ENCODE assay signal across 19 cellular contexts in the genomic region with DNA sequence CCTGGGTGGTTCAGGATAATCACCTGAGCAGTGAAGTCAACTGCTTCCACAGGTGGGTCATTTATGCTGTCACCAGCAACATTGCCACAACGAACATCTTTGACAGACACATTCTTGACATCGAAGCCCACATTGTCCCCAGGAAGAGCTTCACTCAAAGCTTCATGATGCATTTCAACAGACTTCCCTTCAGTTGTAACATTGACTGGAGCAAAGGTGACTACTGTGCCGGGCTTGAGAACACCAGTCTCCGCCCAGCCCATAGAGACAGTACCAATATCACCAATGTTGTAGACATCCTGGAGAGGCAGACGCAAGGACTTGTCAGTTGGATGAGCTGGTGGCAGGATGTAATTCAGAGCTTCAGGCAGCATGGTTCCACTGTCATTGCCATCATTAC.
DNase-seq lines count a peak whose midpoint lies in the region; ATAC-seq, FAIRE-seq and TF ChIP-seq lines count a peak whose summit lies in the region.
"Had no signal": no experiment of that assay in that cellular context is flagged by ENCODE, and none has a peak within 500 bp of the region (broad histone marks: within the 10 kb centered on the region; RNA-seq: fewer than 3 reads in every experiment).

No MANE protein-coding gene starts in this region.

- no peaks in the 10 kb centered on the region for H3K27me3 ChIP-seq in Loucy (ENCODE audit: insufficient read depth, low read length, poor library complexity, severe bottlenecking)
- peaks cover 0 to 7% of the 10 kb centered on the region in 2 experiments; a peak in 3 of 5 replicates for H3K27me3 ChIP-seq in HepG2 (ENCODE audit: control insufficient read depth in 1 of 2, insufficient read depth in 2 of 2, low read length in 2 of 2)
- no peaks in the 10 kb centered on the region for H3K27me3 ChIP-seq in transverse colon
- H3K27me3 ChIP-seq: Peyer's patch had no signal

- CTCF ChIA-PET in activated CD8-positive, alpha-beta memory T cell treated with anti-CD3 and anti-CD28 coated beads, Interleukin-2, amount 10 ng/mL, durations not matched to agents 7 days and 5 days (lab: Charles Lee) = interaction anchor here (1.5 to 2.9 kb wide), 2 partner anchors 61 to 302 kb away, joined by 4 to 8 read pairs; no protein-coding TSS in a partner anchor
- CTCF ChIA-PET in HepG2 (lab: Yijun Ruan, JAX; ENCODE audit: low intra/inter-chr PET ratio, low total read pairs) = no interaction called here

- no TSS peak for BruUV-seq in HepG2 (replicated peaks; lab: Mats Ljungman, UMichigan)

- 25% methylated on average over 3 of the region's 5 CpGs for WGBS in HepG2 (ENCODE audit: low lambda C conversion rate)
- 60 to 83% methylated on average over 3 to 5 of the region's 5 CpGs for WGBS in transverse colon (ENCODE audit: low coverage in 1 of 2), 2 donors

- H3K79me2 ChIP-seq in Loucy (ENCODE audit: insufficient read depth, low read length) = no peaks in the 10 kb centered on the region
- H3K79me2 ChIP-seq in HepG2 (ENCODE audit: insufficient read depth, low read length) = no peaks in the 10 kb centered on the region

- in situ Hi-C loops in HepG2 (cut with HindIII; ENCODE audit: extremely low pct_ligation_motif_present, low pct_unique_long_range_greater_than_20kb) = no loop called here
- in situ Hi-C loops in transverse colon (cut with MboI; ENCODE audit: low pct_ligation_motif_present in 1 of 4, low pct_unique_long_range_greater_than_20kb in 1 of 4, low sequenced_read_pairs in 3 of 4) = no loop called here

- H3K27me3 Mint-ChIP-seq in activated CD8-positive, alpha-beta memory T cell treated with anti-CD3 and anti-CD28 coated beads, Interleukin-2, amount 10 ng/mL, durations not matched to agents 7 days and 5 days = peaks cover 6% of the 10 kb centered on the region

- TF ChIP-seq CTCF in Loucy (conservative IDR thresholded peaks at IDR 0.05; ENCODE audit: low read length) (no peak), HepG2 (CRISPR knock-in tag; IDR thresholded peaks at IDR 0.05) (no peak), transverse colon (IDR thresholded peaks at IDR 0.05) (no peak)

- DNase-seq in activated CD8-positive, alpha-beta memory T cell treated with anti-CD3 and anti-CD28 coated beads, Interleukin-2, amount 10 ng/mL, durations not matched to agents 7 days and 5 days = peak; percentile 14
- no peak for DNase-seq in activated CD8-positive, alpha-beta memory T cell treated with anti-CD3 and anti-CD28 coated beads, Interleukin-2, amount 50 U/mL, for 48 hours
- DNase-seq in HepG2 (ENCODE audit: low spot score) (no peak), transverse colon (no peak)
- no peak for DNase-seq in stimulated activated effector memory CD8-positive, alpha-beta T cell treated with anti-CD3 and anti-CD28 coated beads, Interleukin-12 subunit alpha, Interleukin-12 subunit beta, amount 100 ng/mL, for 72 hours (ENCODE audit: low spot score in 2 of 2)
- DNase-seq: GF-D8, Kasumi-1, NCI-H1417, NCI-H2029, NCI-H510A treated with DMSO at 0.1 percent for 48 hours, Peyer's patch, SHP77 had no signal

- POLR2A ChIA-PET in HepG2 (lab: Yijun Ruan, JAX) = interaction anchor here (0.9 to 1.2 kb wide), 2 partner anchors 13 to 23 kb away, joined by 4 read pairs; no protein-coding TSS in a partner anchor

- peaks cover 4% of the 10 kb centered on the region for H3K9me3 Mint-ChIP-seq in activated CD8-positive, alpha-beta memory T cell treated with anti-CD3 and anti-CD28 coated beads, Interleukin-2, amount 10 ng/mL, durations not matched to agents 7 days and 5 days (ENCODE audit: low read depth)
- peaks cover 5% of the 10 kb centered on the region for H3K9me3 Mint-ChIP-seq in stimulated activated effector memory CD8-positive, alpha-beta T cell treated with anti-CD3 and anti-CD28 coated beads, Interleukin-12 subunit alpha, Interleukin-12 subunit beta, amount 100 ng/mL, for 72 hours

- H3K4me1 ChIP-seq in Loucy (ENCODE audit: insufficient read depth, low read length, poor library complexity, severe bottlenecking) (peaks cover 13% of the 10 kb centered on the region), HepG2 (ENCODE audit: insufficient read depth, low read length) (peaks cover 36% of the 10 kb centered on the region), transverse colon (peaks cover 0 to 11% (median 7%) of the 10 kb centered on the region in 4 donors)

- H3K27ac Mint-ChIP-seq in activated CD8-positive, alpha-beta memory T cell treated with anti-CD3 and anti-CD28 coated beads, Interleukin-2, amount 10 ng/mL, durations not matched to agents 7 days and 5 days = no peak overlapping the region
- peak overlapping the region; percentile 90 for H3K27ac Mint-ChIP-seq in stimulated activated effector memory CD8-positive, alpha-beta T cell treated with anti-CD3 and anti-CD28 coated beads, Interleukin-12 subunit alpha, Interleukin-12 subunit beta, amount 100 ng/mL, for 72 hours

- no peak for TF ChIP-seq EP300 in HepG2 (IDR thresholded peaks at IDR 0.05; ENCODE audit: low read depth in 2 of 2, low read length in 2 of 2)
- TF ChIP-seq EP300 in HepG2 (CRISPR knock-in tag; IDR thresholded peaks at IDR 0.05; ENCODE audit: borderline replicate concordance) = no peak
- TF ChIP-seq EP300 in transverse colon (IDR thresholded peaks at IDR 0.05; ENCODE audit: low read depth) = no peak

- no peaks in the 10 kb centered on the region for H3K36me3 ChIP-seq in Loucy (ENCODE audit: insufficient read depth, low read length)
- H3K36me3 ChIP-seq in HepG2 (replicated peaks in 1 of 2; ENCODE audit: control insufficient read depth in 1 of 2, insufficient read depth in 2 of 2, low read length in 2 of 2) = no peaks in the 10 kb centered on the region
- no peaks in the 10 kb centered on the region for H3K36me3 ChIP-seq in transverse colon
- H3K36me3 ChIP-seq: Peyer's patch had no signal

- no peak overlapping the region for H3K4me3 Mint-ChIP-seq in activated CD8-positive, alpha-beta memory T cell treated with anti-CD3 and anti-CD28 coated beads, Interleukin-2, amount 10 ng/mL, durations not matched to agents 7 days and 5 days
- H3K4me3 Mint-ChIP-seq in stimulated activated effector memory CD8-positive, alpha-beta T cell treated with anti-CD3 and anti-CD28 coated beads, Interleukin-12 subunit alpha, Interleukin-12 subunit beta, amount 100 ng/mL, for 72 hours = no peak overlapping the region

- no peaks in the 10 kb centered on the region for H3K9me2 ChIP-seq in Loucy (replicated peaks; ENCODE audit: low read depth, low read length)

- H3K27ac ChIP-seq in HepG2 (ENCODE audit: extremely low read length, insufficient read depth, low read length) (no peak overlapping the region), transverse colon (no peak overlapping the region)
- H3K27ac ChIP-seq: GM23248, Peyer's patch had no signal

- H4K20me1 ChIP-seq in Loucy (ENCODE audit: insufficient read depth, low read length, poor library complexity, severe bottlenecking) = no peaks in the 10 kb centered on the region
- H4K20me1 ChIP-seq in HepG2 (ENCODE audit: insufficient read depth, low read length) = no peaks in the 10 kb centered on the region

- TF ChIP-seq RAD21 in HepG2 (CRISPR knock-in tag; IDR thresholded peaks at IDR 0.05) = no peak

- H3K4me3 ChIP-seq in Loucy (ENCODE audit: low read length, poor library complexity, severe bottlenecking) = no peak overlapping the region
- peak overlapping the region in 2 of 3 experiments; percentile 27 to 36; a peak in 2 of 6 replicates for H3K4me3 ChIP-seq in HepG2 (replicated peaks in 1 of 3; ENCODE audit: insufficient read depth in 1 of 3, low read depth in 2 of 3, low read length in 3 of 3)
- no peak overlapping the region for H3K4me3 ChIP-seq in transverse colon
- H3K4me3 ChIP-seq: GM23248, Peyer's patch had no signal

- FAIRE-seq in HepG2 (lab: Jason Lieb, UNC) = no peak
- FAIRE-seq: A204.1, D721Med had no signal

- H2AFZ ChIP-seq in Loucy (ENCODE audit: low read length) (peak overlapping the region; percentile 51; the same call in 1 of the 2 replicates), HepG2 (ENCODE audit: low read length) (no peak overlapping the region)
- H2AFZ ChIP-seq: GM23248 had no signal

- H3K36me3 Mint-ChIP-seq in activated CD8-positive, alpha-beta memory T cell treated with anti-CD3 and anti-CD28 coated beads, Interleukin-2, amount 10 ng/mL, durations not matched to agents 7 days and 5 days = peaks cover 1% of the 10 kb centered on the region
- H3K36me3 Mint-ChIP-seq in stimulated activated effector memory CD8-positive, alpha-beta T cell treated with anti-CD3 and anti-CD28 coated beads, Interleukin-12 subunit alpha, Interleukin-12 subunit beta, amount 100 ng/mL, for 72 hours = peaks cover 8% of the 10 kb centered on the region

- TF ChIP-seq POLR2A in HepG2 (IDR thresholded peaks at IDR 0.05; ENCODE audit: insufficient read depth in 1 of 2, low read depth in 2 of 2, low read length in 2 of 2) (no peak), transverse colon (IDR thresholded peaks at IDR 0.05) (no peak)

- ATAC-seq in activated CD8-positive, alpha-beta memory T cell treated with anti-CD3 and anti-CD28 coated beads, Interleukin-2, amount 10 ng/mL, durations not matched to agents 7 days and 5 days = no peak
- ATAC-seq in HepG2 (peak; percentile 69), GM21528 (IDR thresholded peaks at IDR 0.05; ENCODE audit: low FRiP score, unreplicated experiment) (no peak), HG02759 (IDR thresholded peaks at IDR 0.05; ENCODE audit: unreplicated experiment) (no peak)
- ATAC-seq in stimulated activated effector memory CD8-positive, alpha-beta T cell treated with anti-CD3 and anti-CD28 coated beads, Interleukin-12 subunit alpha, Interleukin-12 subunit beta, amount 100 ng/mL, for 72 hours = no peak
- ATAC-seq: HCT116 had no signal

- peaks cover 9% of the 10 kb centered on the region for H3K4me1 Mint-ChIP-seq in activated CD8-positive, alpha-beta memory T cell treated with anti-CD3 and anti-CD28 coated beads, Interleukin-2, amount 10 ng/mL, durations not matched to agents 7 days and 5 days
- H3K4me1 Mint-ChIP-seq in stimulated activated effector memory CD8-positive, alpha-beta T cell treated with anti-CD3 and anti-CD28 coated beads, Interleukin-12 subunit alpha, Interleukin-12 subunit beta, amount 100 ng/mL, for 72 hours = peaks cover 22% of the 10 kb centered on the region

- H3K9me3 ChIP-seq in Loucy (ENCODE audit: insufficient read depth, low read depth, low read length) (no peaks in the 10 kb centered on the region), HepG2 (ENCODE audit: low read length) (no peaks in the 10 kb centered on the region), transverse colon (no peaks in the 10 kb centered on the region)
- H3K9me3 ChIP-seq: Peyer's patch had no signal

- H3F3A ChIP-seq in Loucy (ENCODE audit: low read depth) = no peaks in the 10 kb centered on the region

- intact Hi-C loops in HepG2 (cut with micrococcal nuclease; ENCODE audit: unreplicated experiment) = no loop called here
- intact Hi-C loops in transverse colon (cut with DNase I; ENCODE audit: low total_unique reads) = no loop called here

- H3K4me2 ChIP-seq in Loucy (ENCODE audit: low read depth, low read length, poor library complexity, severe bottlenecking) = no peak overlapping the region
- H3K4me2 ChIP-seq in HepG2 (ENCODE audit: low read depth, low read length) = peak overlapping the region; percentile 56

- no peak overlapping the region for H3K9ac ChIP-seq in Loucy (ENCODE audit: low read depth, low read length, poor library complexity, severe bottlenecking)
- no peak overlapping the region for H3K9ac ChIP-seq in HepG2 (ENCODE audit: insufficient read depth, low read depth, low read length)
- H3K9ac ChIP-seq: GM23248 had no signal

Comparison
In these comparisons a context has a peak if more than half of its experiments do, and no peak if none do; other contexts are left out.
1. H3K4me3 ChIP-seq: peak in HepG2 (2 of 3); none in Loucy (single experiment) and transverse colon (0 of 4).